8 cellular contexts compared by ENCODE assay signal in genomic region chr13:101514695-101515275, GRCh38.
DNase-seq lines count a peak whose midpoint lies in the region; TF ChIP-seq lines count a peak whose summit lies in the region.

No MANE protein-coding gene starts in this region.

- H2AFZ ChIP-seq in GM23248 (no peak overlapping the region), SU-DHL-6 (ENCODE audit: low read depth, low read length, severe bottlenecking) (no peak overlapping the region)

- no peaks in the 10 kb centered on the region for H3F3A ChIP-seq in DOHH2 (ENCODE audit: control insufficient read depth, insufficient read depth)
- peaks cover 56% of the 10 kb centered on the region for H3F3A ChIP-seq in GM23248 (ENCODE audit: insufficient read depth)
- no peaks in the 10 kb centered on the region for H3F3A ChIP-seq in SU-DHL-6 (ENCODE audit: insufficient read depth)

- no peaks in the 10 kb centered on the region for H3K4me1 ChIP-seq in DOHH2 (ENCODE audit: control insufficient read depth, low read length)
- H3K4me1 ChIP-seq in GM23248 (ENCODE audit: insufficient read depth) = peaks cover 67% of the 10 kb centered on the region
- no peaks in the 10 kb centered on the region for H3K4me1 ChIP-seq in prostate gland (replicated peaks)
- H3K4me1 ChIP-seq in ovary (ENCODE audit: insufficient read depth) = no peaks in the 10 kb centered on the region

- no peak overlapping the region for H3K4me3 ChIP-seq in DOHH2 (ENCODE audit: low read length)
- H3K4me3 ChIP-seq in GM23248 = no peak overlapping the region
- H3K4me3 ChIP-seq in SU-DHL-6 (ENCODE audit: insufficient read depth, low read length, poor library complexity, severe bottlenecking) = no peak overlapping the region
- H3K4me3 ChIP-seq in fibroblast of villous mesenchyme (ENCODE audit: low read depth, low read length) = no peak overlapping the region
- H3K4me3 ChIP-seq in prostate gland = no peak overlapping the region
- H3K4me3 ChIP-seq in ovary = no peak overlapping the region

- peak; percentile 74 for DNase-seq in GM23248
- DNase-seq in NCI-H1105 (lab: John Stamatoyannopoulos, UW) = peak; percentile 49
- peak; percentile 82 for DNase-seq in fibroblast of villous mesenchyme (ENCODE audit: low read depth)
- no peak for DNase-seq in prostate gland (ENCODE audit: low spot score)
- DNase-seq in activated CD8-positive, alpha-beta memory T cell treated with anti-CD3 and anti-CD28 coated beads, Interleukin-2, amount 50 U/mL, for 48 hours = no peak
- no peak for DNase-seq in ovary

- TF ChIP-seq EP300 in ovary (IDR thresholded peaks at IDR 0.05) = no peak

- no peaks in the 10 kb centered on the region for H4K20me1 ChIP-seq in DOHH2 (ENCODE audit: control insufficient read depth, insufficient read depth, low read depth, low read length)
- H4K20me1 ChIP-seq in GM23248 (ENCODE audit: insufficient read depth) = peaks cover 4% of the 10 kb centered on the region; the same call in 1 of the 2 replicates
- H4K20me1 ChIP-seq in SU-DHL-6 (ENCODE audit: low read depth, low read length) = no peaks in the 10 kb centered on the region

- TF ChIP-seq POLR2A in prostate gland (IDR thresholded peaks at IDR 0.05) (no peak), ovary (IDR thresholded peaks at IDR 0.05) (no peak)

- in situ Hi-C loops in GM23248 (cut with MboI) = no loop called here

- peak; percentile 61 for TF ChIP-seq CTCF in DOHH2 (IDR thresholded peaks at IDR 0.05; ENCODE audit: low read depth, low read length, poor library complexity, severe bottlenecking)
- TF ChIP-seq CTCF in SU-DHL-6 (IDR thresholded peaks at IDR 0.05; ENCODE audit: insufficient read depth, low read length, poor library complexity, severe bottlenecking) = peak; percentile 31
- TF ChIP-seq CTCF in fibroblast of villous mesenchyme (IDR thresholded peaks at IDR 0.05; ENCODE audit: insufficient read depth, low read depth, low read length) = peak; percentile 75
- peak in 3 of 4 experiments; percentile 46 to 59 (median 53) for TF ChIP-seq CTCF in prostate gland (IDR thresholded peaks at IDR 0.05)
- no peak for TF ChIP-seq CTCF in ovary (IDR thresholded peaks at IDR 0.05)

- H3K4me2 ChIP-seq in DOHH2 (ENCODE audit: low read length) (no peak overlapping the region), GM23248 (ENCODE audit: unreplicated experiment) (peak overlapping the region; percentile 72), SU-DHL-6 (ENCODE audit: low read depth, low read length, poor library complexity, severe bottlenecking) (no peak overlapping the region)

- H3K79me2 ChIP-seq in DOHH2 (ENCODE audit: control insufficient read depth, low read length) = no peaks in the 10 kb centered on the region
- peaks cover 97% of the 10 kb centered on the region for H3K79me2 ChIP-seq in GM23248 (ENCODE audit: insufficient read depth)
- no peaks in the 10 kb centered on the region for H3K79me2 ChIP-seq in SU-DHL-6 (ENCODE audit: insufficient read depth, low read length)

- H3K9me3 ChIP-seq in DOHH2 (ENCODE audit: control insufficient read depth, insufficient read depth, low read length) (no peaks in the 10 kb centered on the region), GM23248 (ENCODE audit: low read depth) (no peaks in the 10 kb centered on the region), SU-DHL-6 (ENCODE audit: insufficient read depth, low read length) (no peaks in the 10 kb centered on the region), prostate gland (no peaks in the 10 kb centered on the region), ovary (no peaks in the 10 kb centered on the region)

- H3K9ac ChIP-seq in GM23248 (no peak overlapping the region), SU-DHL-6 (ENCODE audit: low read length) (no peak overlapping the region)

- H3K27me3 ChIP-seq in DOHH2 (ENCODE audit: control insufficient read depth, low read length) = no peaks in the 10 kb centered on the region
- H3K27me3 ChIP-seq in GM23248 (replicated peaks; ENCODE audit: insufficient read depth) = no peaks in the 10 kb centered on the region
- no peaks in the 10 kb centered on the region for H3K27me3 ChIP-seq in SU-DHL-6 (ENCODE audit: low read length)
- no peaks in the 10 kb centered on the region for H3K27me3 ChIP-seq in prostate gland (replicated peaks; ENCODE audit: insufficient read depth)
- H3K27me3 ChIP-seq in ovary = no peaks in the 10 kb centered on the region

- intact Hi-C loops in prostate gland (cut with DNase I) = loop anchor here (5.0 kb wide), 1 partner anchor 243 kb away; no protein-coding TSS in a partner anchor
- intact Hi-C loops in ovary (cut with DNase I) = no loop called here

- no peaks in the 10 kb centered on the region for H3K9me2 ChIP-seq in DOHH2 (replicated peaks; ENCODE audit: control insufficient read depth, low read length)
- no peaks in the 10 kb centered on the region for H3K9me2 ChIP-seq in GM23248 (ENCODE audit: insufficient read depth)
- no peaks in the 10 kb centered on the region for H3K9me2 ChIP-seq in SU-DHL-6 (replicated peaks; ENCODE audit: insufficient read depth, low read length)

- H3K27ac ChIP-seq in DOHH2 (ENCODE audit: low read depth, low read length) (no peak overlapping the region), GM23248 (peak overlapping the region; percentile 11; the same call in 1 of the 2 replicates), SU-DHL-6 (ENCODE audit: low read depth, low read length) (no peak overlapping the region), prostate gland (no peak overlapping the region), ovary (no peak overlapping the region)

- H3K36me3 ChIP-seq in DOHH2 (ENCODE audit: control insufficient read depth, low read length) (no peaks in the 10 kb centered on the region), GM23248 (ENCODE audit: low read depth) (peaks cover 3% of the 10 kb centered on the region; the same call in 1 of the 2 replicates), SU-DHL-6 (ENCODE audit: low read length) (no peaks in the 10 kb centered on the region), prostate gland (no peaks in the 10 kb centered on the region), ovary (no peaks in the 10 kb centered on the region)

Comparison
In these comparisons a context has a peak if more than half of its experiments do, and no peak if none do; other contexts are left out.
1. CTCF ChIP-seq: peak in DOHH2 (single experiment), SU-DHL-6 (single experiment), fibroblast of villous mesenchyme (single experiment) and prostate gland (3 of 4); none in ovary (0 of 3).
2. DNase-seq: peak in GM23248 (single experiment), NCI-H1105 (single experiment) and fibroblast of villous mesenchyme (single experiment); none in prostate gland (single experiment), activated CD8-positive, alpha-beta memory T cell treated with anti-CD3 and anti-CD28 coated beads, Interleukin-2, amount 50 U/mL, for 48 hours (single experiment) and ovary (0 of 5).